21 cellular contexts compared by ENCODE assay signal in genomic region chr20:57788936-57789613, GRCh38.
"Had no signal": no experiment of that assay in that cellular context is flagged by ENCODE, and none has a peak within 500 bp of the region (broad histone marks: within the 10 kb centered on the region; RNA-seq: fewer than 3 reads in every experiment).

No MANE protein-coding gene starts in this region.

- H3K4me1 Mint-ChIP-seq: stimulated activated memory B cell treated with anti-CD40 and anti-IgM and Interleukin-4, amounts not matched to agents 10 μg/mL and 1 μg/mL and 100 μg/mL, for 72 hours had no signal

- H3K36me3 Mint-ChIP-seq: naive B cell; stimulated activated memory B cell treated with anti-CD40 and anti-IgM and Interleukin-4, amounts not matched to agents 10 μg/mL and 1 μg/mL and 100 μg/mL, for 72 hours; type B pancreatic cell had no signal

- ATAC-seq: effector memory CD8-positive, alpha-beta T cell; gastroesophageal sphincter; lower lobe of right lung; right cardiac atrium; stimulated activated memory B cell treated with anti-CD40 and anti-IgM and Interleukin-4, amounts not matched to agents 10 μg/mL and 1 μg/mL and 100 μg/mL, for 72 hours had no signal

- H3K9me3 ChIP-seq: esophagus squamous epithelium, gastroesophageal sphincter, left ventricle myocardium inferior, lower lobe of right lung, neutrophil, stomach, uterus had no signal

- H3K36me3 ChIP-seq: esophagus squamous epithelium, gastroesophageal sphincter, left ventricle myocardium inferior, lower lobe of right lung, neutrophil, stomach, uterus had no signal

- H3K27me3 ChIP-seq: esophagus squamous epithelium, gastroesophageal sphincter, neutrophil, uterus had no signal

- DNase-seq: cerebellar nuclear complex; effector memory CD8-positive, alpha-beta T cell; esophagus squamous epithelium; foreskin fibroblast; glutamatergic neuron; left ventricle myocardium inferior; lower lobe of right lung; mesenchymal stem cell; naive B cell; nephron progenitor cell; right cardiac atrium; stimulated activated CD4-positive, alpha-beta T cell treated with anti-CD3 and anti-CD28 coated beads, Interleukin-4, amount 100 ng/mL, for 24 hours; stomach; substantia nigra; uterus had no signal

- H3K27ac ChIP-seq: esophagus squamous epithelium, gastroesophageal sphincter, left ventricle myocardium inferior, lower lobe of right lung, neutrophil, stomach, uterus had no signal

- H3K27ac Mint-ChIP-seq: dendritic cell treated with granulocyte-macrophage colony-stimulating factor and Interleukin-4, amounts not matched to agents 40 ng/mL and 50 ng/mL, for 4 days; effector memory CD8-positive, alpha-beta T cell; naive B cell; nephron progenitor cell; stimulated activated memory B cell treated with anti-CD40 and anti-IgM and Interleukin-4, amounts not matched to agents 10 μg/mL and 1 μg/mL and 100 μg/mL, for 72 hours; type B pancreatic cell had no signal

- H3K27me3 Mint-ChIP-seq: dendritic cell treated with granulocyte-macrophage colony-stimulating factor and Interleukin-4, amounts not matched to agents 40 ng/mL and 50 ng/mL, for 4 days had no signal

- H3K4me3 ChIP-seq: esophagus squamous epithelium, gastroesophageal sphincter, left ventricle myocardium inferior, lower lobe of right lung, smooth muscle cell, stomach, uterus had no signal

- H3K4me3 Mint-ChIP-seq: dendritic cell treated with granulocyte-macrophage colony-stimulating factor and Interleukin-4, amounts not matched to agents 40 ng/mL and 50 ng/mL, for 4 days; effector memory CD8-positive, alpha-beta T cell; naive B cell; nephron progenitor cell; stimulated activated memory B cell treated with anti-CD40 and anti-IgM and Interleukin-4, amounts not matched to agents 10 μg/mL and 1 μg/mL and 100 μg/mL, for 72 hours; type B pancreatic cell had no signal

- H3K9me3 Mint-ChIP-seq: effector memory CD8-positive, alpha-beta T cell; naive B cell; nephron progenitor cell; type B pancreatic cell had no signal

- H3K4me1 ChIP-seq: esophagus squamous epithelium, gastroesophageal sphincter, left ventricle myocardium inferior, lower lobe of right lung, stomach, uterus had no signal
